Comparison of ENCODE assay signal across 17 cellular contexts in the genomic region with DNA sequence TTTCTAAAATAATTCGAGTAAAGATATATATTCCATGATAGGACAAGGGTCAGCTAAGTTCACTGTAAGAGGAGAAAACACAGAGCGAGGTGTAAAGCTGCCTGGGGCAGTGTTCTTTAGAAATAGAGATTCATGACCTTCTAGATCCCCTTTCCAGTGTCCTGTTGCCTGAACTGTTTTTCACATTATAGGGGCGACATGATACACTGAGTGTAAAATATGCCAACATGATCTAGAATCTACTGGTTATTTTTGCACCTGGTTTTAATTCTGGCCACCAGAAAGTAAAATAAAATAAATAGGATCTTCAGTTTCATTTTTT.
A peak's percentile ranks its signal among the peaks of the same experiment; 100 is the strongest.
DNase-seq lines count a peak whose midpoint lies in the region; ATAC-seq and TF ChIP-seq lines count a peak whose summit lies in the region.
"Had no signal": no experiment of that assay in that cellular context is flagged by ENCODE, and none has a peak within 500 bp of the region (broad histone marks: within the 10 kb centered on the region; RNA-seq: fewer than 3 reads in every experiment).

No MANE protein-coding gene starts in this region.

- H3K27ac ChIP-seq in ACC112 (ENCODE audit: low read depth, low read length) (no peak overlapping the region), RWPE2 (ENCODE audit: poor library complexity, severe bottlenecking) (no peak overlapping the region), heart right ventricle (peak overlapping the region in 9 of 10 donors; percentile 10 to 80 (median 46))
- H3K27ac ChIP-seq: HL-60, neural progenitor cell had no signal

- H3K9me3 Mint-ChIP-seq in nephron progenitor cell: peaks cover 19% of the 10 kb centered on the region
- H3K9me3 Mint-ChIP-seq: CD8-positive, alpha-beta T cell; H9 had no signal

- H3K4me1 ChIP-seq in ACC112 (ENCODE audit: control insufficient read depth, insufficient read depth, low read length, unreplicated experiment) (peaks cover 17% of the 10 kb centered on the region), RWPE2 (ENCODE audit: insufficient read depth, poor library complexity, severe bottlenecking) (peaks cover 6% of the 10 kb centered on the region), heart right ventricle (peaks cover 0 to 50% (median 25%) of the 10 kb centered on the region in 9 donors)

- H3K4me1 Mint-ChIP-seq in nephron progenitor cell: peaks cover 37% of the 10 kb centered on the region

- H3K9me3 ChIP-seq in RWPE2 (ENCODE audit: severe bottlenecking) (no peaks in the 10 kb centered on the region), heart right ventricle (no peaks in the 10 kb centered on the region)
- H3K9me3 ChIP-seq: upper lobe of right lung had no signal

- intact Hi-C loops in heart right ventricle (cut with DNase I): loop anchor here in 1 of 10 donors (5.0 kb wide), 1 partner anchor 146 kb away; no protein-coding TSS in a partner anchor

- H3K36me3 ChIP-seq in ACC112 (ENCODE audit: insufficient read depth, low read length) (no peaks in the 10 kb centered on the region), RWPE2 (ENCODE audit: low read depth) (no peaks in the 10 kb centered on the region), heart right ventricle (no peaks in the 10 kb centered on the region)
- H3K36me3 ChIP-seq: neural progenitor cell, upper lobe of right lung had no signal

- DNase-seq in RWPE2 (ENCODE audit: low spot score) (no peak), heart right ventricle (no peak), nephron progenitor cell (no peak)
- no peak for DNase-seq in activated CD4-positive, CD25-positive, alpha-beta regulatory T cell treated with anti-CD3 and anti-CD28 coated beads, Interleukin-2, amount 50 U/mL, for 72 hours
- DNase-seq: activated CD4-positive, alpha-beta memory T cell treated with anti-CD3 and anti-CD28 coated beads for 36 hours; activated T-cell treated with anti-CD3 and anti-CD28 coated beads, Interleukin-2, amount 50 U/mL, for 4 hours; CD8-positive, alpha-beta T cell; H9; stimulated activated naive CD8-positive, alpha-beta T cell treated with anti-CD3 and anti-CD28 coated beads, Interleukin-15, Interleukin-2, amounts not matched to agents 100 U/mL and 50 U/mL, for 24 hours had no signal

- H3K79me2 ChIP-seq in ACC112 (ENCODE audit: control insufficient read depth, insufficient read depth, low read length, unreplicated experiment): no peaks in the 10 kb centered on the region

- no peak overlapping the region for H3K4me3 Mint-ChIP-seq in nephron progenitor cell
- H3K4me3 Mint-ChIP-seq: activated CD4-positive, alpha-beta memory T cell treated with anti-CD3 and anti-CD28 coated beads for 36 hours; activated T-cell treated with anti-CD3 and anti-CD28 coated beads, Interleukin-2, amount 50 U/mL, for 4 hours; CD8-positive, alpha-beta T cell; H9; neural progenitor cell had no signal

- no peaks in the 10 kb centered on the region for H3K27me3 ChIP-seq in ACC112 (ENCODE audit: insufficient read depth, low read length)
- no peaks in the 10 kb centered on the region for H3K27me3 ChIP-seq in RWPE2 (ENCODE audit: insufficient read depth, poor library complexity, severe bottlenecking)
- H3K27me3 ChIP-seq in heart right ventricle: no peaks in the 10 kb centered on the region
- H3K27me3 ChIP-seq: neural progenitor cell, upper lobe of right lung had no signal

- TF ChIP-seq CTCF in RWPE2 (IDR thresholded peaks at IDR 0.05; ENCODE audit: poor library complexity, severe bottlenecking) (peak; percentile 7), heart right ventricle (IDR thresholded peaks at IDR 0.05) (no peak), nephron progenitor cell (IDR thresholded peaks at IDR 0.05) (no peak)

- H3K4me3 ChIP-seq in ACC112 (ENCODE audit: low read depth, low read length) (peak overlapping the region; percentile 58), RWPE2 (ENCODE audit: severe bottlenecking) (no peak overlapping the region), heart right ventricle (peak overlapping the region in 2 of 10 donors; percentile 17)
- H3K4me3 ChIP-seq: neural progenitor cell, upper lobe of right lung had no signal

- H3K27ac Mint-ChIP-seq in nephron progenitor cell: peak overlapping the region; percentile 48
- H3K27ac Mint-ChIP-seq: activated CD4-positive, alpha-beta memory T cell treated with anti-CD3 and anti-CD28 coated beads for 36 hours; activated naive CD4-positive, alpha-beta T cell treated with anti-CD3 and anti-CD28 coated beads, Interleukin-2, amount 50 U/mL, for 72 hours; CD8-positive, alpha-beta T cell; neural progenitor cell had no signal

- peak overlapping the region; percentile 61 for H2AFZ ChIP-seq in ACC112 (ENCODE audit: low read length, unreplicated experiment)
- H2AFZ ChIP-seq: neural progenitor cell had no signal

- ATAC-seq in RWPE2 (ENCODE audit: low read depth) (no peak), heart right ventricle (peak; percentile 31 to 64 (median 54)), HG03097 (IDR thresholded peaks at IDR 0.05; ENCODE audit: low FRiP score, unreplicated experiment) (no peak), GM21717 (IDR thresholded peaks at IDR 0.05; ENCODE audit: unreplicated experiment) (no peak), GM21526 (IDR thresholded peaks at IDR 0.05; ENCODE audit: low FRiP score, unreplicated experiment) (no peak)
- ATAC-seq: activated naive CD4-positive, alpha-beta T cell treated with anti-CD3 and anti-CD28 coated beads, Interleukin-2, amount 50 U/mL, for 72 hours; activated T-cell treated with anti-CD3 and anti-CD28 coated beads, Interleukin-2, amount 50 U/mL, for 4 hours; CD8-positive, alpha-beta T cell; stimulated activated naive CD8-positive, alpha-beta T cell treated with anti-CD3 and anti-CD28 coated beads, Interleukin-15, Interleukin-2, amounts not matched to agents 100 U/mL and 50 U/mL, for 24 hours had no signal

- 6 to 15% methylated on average over 3 of the region's 3 CpGs for WGBS in heart right ventricle, 2 donors

- no peaks in the 10 kb centered on the region for H3K27me3 Mint-ChIP-seq in nephron progenitor cell (ENCODE audit: low read depth, poor library complexity)
- H3K27me3 Mint-ChIP-seq: activated CD4-positive, alpha-beta memory T cell treated with anti-CD3 and anti-CD28 coated beads for 36 hours had no signal

- peaks cover 9% of the 10 kb centered on the region for H3K36me3 Mint-ChIP-seq in nephron progenitor cell (ENCODE audit: low read depth)
- H3K36me3 Mint-ChIP-seq: activated CD4-positive, alpha-beta memory T cell treated with anti-CD3 and anti-CD28 coated beads for 36 hours; activated naive CD4-positive, alpha-beta T cell treated with anti-CD3 and anti-CD28 coated beads, Interleukin-2, amount 50 U/mL, for 72 hours; CD8-positive, alpha-beta T cell; neural progenitor cell had no signal

Comparison
In these comparisons a context has a peak if more than half of its experiments do, and no peak if none do; other contexts are left out.
1. H3K27ac ChIP-seq: peak in heart right ventricle (9 of 10); none in ACC112 (single experiment) and RWPE2 (single experiment).
2. ATAC-seq: peak in heart right ventricle (8 of 8); none in RWPE2 (single experiment), HG03097 (single experiment), GM21717 (single experiment) and GM21526 (single experiment).